In the genomic region with DNA sequence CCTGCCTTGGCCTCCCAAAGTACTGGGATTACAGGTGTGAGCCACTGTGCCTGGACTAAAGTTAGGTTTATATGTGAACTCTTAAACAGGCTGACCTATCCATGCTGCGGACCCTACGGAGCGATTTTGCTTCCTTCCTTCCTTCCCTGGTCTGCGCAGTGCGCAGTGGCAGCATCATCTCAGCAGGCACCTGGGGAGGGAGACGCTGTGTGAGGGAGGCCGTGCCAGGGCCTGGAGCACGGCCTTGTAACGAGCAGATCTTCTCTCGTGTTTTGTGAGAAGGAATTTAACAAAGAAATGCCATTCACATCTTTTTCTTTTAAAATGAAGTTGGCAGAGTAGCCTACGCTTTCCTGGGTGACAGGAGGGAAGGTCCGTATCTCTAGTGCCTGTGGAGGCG, we compare ENCODE assay signal across 26 cellular contexts. TPM values are rescaled to one million over a fixed set of nuclear protein-coding genes. Genes with fewer than 3 reads are reported as not detected.
"Had no signal": no experiment of that assay in that cellular context is flagged by ENCODE, and none has a peak within 500 bp of the region (broad histone marks: within the 10 kb centered on the region; RNA-seq: fewer than 3 reads in every experiment).

No MANE protein-coding gene starts in this region.

- H3K9ac ChIP-seq: neural progenitor cell had no signal

- H3K4me1 Mint-ChIP-seq: activated CD4-positive, alpha-beta T cell treated with anti-CD3 and anti-CD28 coated beads for 36 hours had no signal

- H2AFZ ChIP-seq: neural progenitor cell had no signal

- DNase-seq: activated CD4-positive, alpha-beta T cell treated with anti-CD3 and anti-CD28 coated beads for 36 hours; activated CD4-positive, CD25-positive, alpha-beta regulatory T cell; activated CD8-positive, alpha-beta memory T cell treated with anti-CD3 and anti-CD28 coated beads, Interleukin-2, amount 10 ng/mL, durations not matched to agents 7 days and 5 days; activated CD8-positive, alpha-beta T cell treated with anti-CD3 and anti-CD28 coated beads, Interleukin-2, amount 10 ng/mL, durations not matched to agents 7 days and 5 days; activated effector memory CD4-positive, alpha-beta T cell treated with Interleukin-2 at 50 U/mL for 16 hours; activated naive CD4-positive, alpha-beta T cell treated with Interleukin-2 at 50 U/mL for 16 hours; aorta; body of pancreas; cerebellar nuclear complex; effector memory CD4-positive, alpha-beta T cell; lower lobe of right lung; mesendoderm; natural killer cell; occipital lobe; right lobe of liver; stimulated activated CD4-positive, alpha-beta T cell treated with anti-CD3 and anti-CD28 coated beads, Interleukin-4, amount 100 ng/mL, for 1 hour; stimulated activated naive CD8-positive, alpha-beta T cell treated with anti-CD3 and anti-CD28 coated beads, Interleukin-15, Interleukin-2, amounts not matched to agents 100 U/mL and 50 U/mL, for 24 hours; testis; trophoblast cell; uterus had no signal

- H3K27me3 Mint-ChIP-seq: activated CD4-positive, alpha-beta T cell treated with anti-CD3 and anti-CD28 coated beads for 36 hours; activated CD8-positive, alpha-beta memory T cell treated with anti-CD3 and anti-CD28 coated beads, Interleukin-2, amount 10 ng/mL, durations not matched to agents 7 days and 5 days; activated naive CD8-positive, alpha-beta T cell had no signal

- H3K27me3 ChIP-seq: body of pancreas, dorsolateral prefrontal cortex, neural progenitor cell, right lobe of liver, testis, uterus had no signal

- H3K27ac ChIP-seq: body of pancreas, coronary artery, lower lobe of right lung, neural progenitor cell, right lobe of liver, testis, uterus had no signal

- H3K9me3 Mint-ChIP-seq: natural killer cell, neural progenitor cell had no signal

- H3K4me1 ChIP-seq: body of pancreas, lower lobe of right lung, neural progenitor cell, right lobe of liver, uterus had no signal

- H3K4me3 ChIP-seq: body of pancreas, coronary artery, dorsolateral prefrontal cortex, lower lobe of right lung, neural progenitor cell, right lobe of liver, testis, uterus had no signal

- H3K9me3 ChIP-seq: body of pancreas, lower lobe of right lung, right lobe of liver, testis, uterus had no signal

- H3K27ac Mint-ChIP-seq: activated CD4-positive, alpha-beta T cell treated with anti-CD3 and anti-CD28 coated beads for 36 hours; activated CD8-positive, alpha-beta memory T cell treated with anti-CD3 and anti-CD28 coated beads, Interleukin-2, amount 10 ng/mL, durations not matched to agents 7 days and 5 days; activated CD8-positive, alpha-beta T cell treated with anti-CD3 and anti-CD28 coated beads, Interleukin-2, amount 10 ng/mL, durations not matched to agents 7 days and 5 days; activated naive CD8-positive, alpha-beta T cell; natural killer cell; neural progenitor cell had no signal

- H3K4me2 ChIP-seq: neural progenitor cell had no signal

- H3K4me3 Mint-ChIP-seq: activated CD4-positive, alpha-beta T cell treated with anti-CD3 and anti-CD28 coated beads for 36 hours; activated CD8-positive, alpha-beta memory T cell treated with anti-CD3 and anti-CD28 coated beads, Interleukin-2, amount 10 ng/mL, durations not matched to agents 7 days and 5 days; activated CD8-positive, alpha-beta T cell treated with anti-CD3 and anti-CD28 coated beads, Interleukin-2, amount 10 ng/mL, durations not matched to agents 7 days and 5 days; activated naive CD8-positive, alpha-beta T cell; natural killer cell; neural progenitor cell had no signal

- H3K36me3 ChIP-seq: neural progenitor cell, uterus had no signal

- ATAC-seq: activated CD4-positive, alpha-beta T cell treated with anti-CD3 and anti-CD28 coated beads for 36 hours; activated CD8-positive, alpha-beta memory T cell treated with anti-CD3 and anti-CD28 coated beads, Interleukin-2, amount 10 ng/mL, durations not matched to agents 7 days and 5 days; activated CD8-positive, alpha-beta T cell treated with anti-CD3 and anti-CD28 coated beads, Interleukin-2, amount 10 ng/mL, durations not matched to agents 7 days and 5 days; body of pancreas; left lobe of liver; lower lobe of right lung; natural killer cell; right lobe of liver; stimulated activated naive CD8-positive, alpha-beta T cell treated with anti-CD3 and anti-CD28 coated beads, Interleukin-15, Interleukin-2, amounts not matched to agents 100 U/mL and 50 U/mL, for 24 hours had no signal

RNA-seq across cellular contexts. Expression of a gene that starts 55.5 kb away (rescaled TPM):
- total RNA-seq: mononuclear cell had no signal
